Comparison of ENCODE assay signal across 9 cellular contexts in genomic region chr2:96534701-96535181, GRCh38. TPM values are rescaled to one million over a fixed set of nuclear protein-coding genes. Genes with fewer than 3 reads are reported as not detected.
DNase-seq lines count a peak whose midpoint lies in the region; TF ChIP-seq lines count a peak whose summit lies in the region.
"Had no signal": no experiment of that assay in that cellular context is flagged by ENCODE, and none has a peak within 500 bp of the region (broad histone marks: within the 10 kb centered on the region; RNA-seq: fewer than 3 reads in every experiment).

No MANE protein-coding gene starts in this region.

- no peak for TF ChIP-seq CTCF in coronary artery (IDR thresholded peaks at IDR 0.05)

- H3K27ac ChIP-seq in coronary artery = peak overlapping the region; percentile 94 to 96
- H3K27ac ChIP-seq in skin epidermis = peak overlapping the region in 12 of 21 experiments; percentile 1 to 88 (median 63)

- DNase-seq in H4 (ENCODE audit: low spot score) = peak; percentile 27
- peak; percentile 47 for DNase-seq in NCI-H2196 (lab: John Stamatoyannopoulos, UW; ENCODE audit: unreplicated experiment)
- no peak for DNase-seq in coronary artery (ENCODE audit: low spot score)
- no peak for DNase-seq in HT-29 (ENCODE audit: low spot score)
- no peak for DNase-seq in glomerular visceral epithelial cell (ENCODE audit: extremely low spot score)
- no peak for DNase-seq in cerebellar nuclear complex (lab: John Stamatoyannopoulos, UW)
- DNase-seq: activated CD4-positive, alpha-beta T cell treated with anti-CD3 and anti-CD28 coated beads, Interleukin-2, amount 10 ng/mL, durations not matched to agents 7 days and 5 days; NCI-H1048 had no signal

- H3K4me3 ChIP-seq in coronary artery = no peak overlapping the region
- H3K4me3 ChIP-seq in skin epidermis = no peak overlapping the region

RNA-seq across cellular contexts. Expression of gene ARID5A, which starts 1.8 kb away (rescaled TPM):
- 4.8 and 9.8 TPM in 2 replicates for total RNA-seq in H4 (2014; rRNA removed; shearing (Covaris generic))
- total RNA-seq in HT-29 (2014; rRNA removed; shearing (Covaris generic)) = 2.5 and 3.2 TPM in 2 replicates

RNA-seq across cellular contexts. Expression of gene NEURL3, which starts 29.6 kb away (rescaled TPM):
- not detected in 2 replicates for total RNA-seq in H4 (2014; rRNA removed; shearing (Covaris generic))
- 3.8 and 4.3 TPM in 2 replicates for total RNA-seq in HT-29 (2014; rRNA removed; shearing (Covaris generic))

Comparison
In these comparisons a context has a peak if more than half of its experiments do, and no peak if none do; other contexts are left out.
1. DNase-seq: peak in H4 (single experiment) and NCI-H2196 (single experiment); none in coronary artery (single experiment), HT-29 (single experiment), glomerular visceral epithelial cell (single experiment) and cerebellar nuclear complex (0 of 2).